In genomic region chr9:129558063-129558550, GRCh38 we compare ENCODE assay signal across 1 cellular context.
TF ChIP-seq lines count a peak whose summit lies in the region.

No MANE protein-coding gene starts in this region.

TF ChIP-seq in GM23338, 12 proteins besides CTCF, POLR2A, EP300 and RAD21:
- TF ChIP-seq, protein P1, sequence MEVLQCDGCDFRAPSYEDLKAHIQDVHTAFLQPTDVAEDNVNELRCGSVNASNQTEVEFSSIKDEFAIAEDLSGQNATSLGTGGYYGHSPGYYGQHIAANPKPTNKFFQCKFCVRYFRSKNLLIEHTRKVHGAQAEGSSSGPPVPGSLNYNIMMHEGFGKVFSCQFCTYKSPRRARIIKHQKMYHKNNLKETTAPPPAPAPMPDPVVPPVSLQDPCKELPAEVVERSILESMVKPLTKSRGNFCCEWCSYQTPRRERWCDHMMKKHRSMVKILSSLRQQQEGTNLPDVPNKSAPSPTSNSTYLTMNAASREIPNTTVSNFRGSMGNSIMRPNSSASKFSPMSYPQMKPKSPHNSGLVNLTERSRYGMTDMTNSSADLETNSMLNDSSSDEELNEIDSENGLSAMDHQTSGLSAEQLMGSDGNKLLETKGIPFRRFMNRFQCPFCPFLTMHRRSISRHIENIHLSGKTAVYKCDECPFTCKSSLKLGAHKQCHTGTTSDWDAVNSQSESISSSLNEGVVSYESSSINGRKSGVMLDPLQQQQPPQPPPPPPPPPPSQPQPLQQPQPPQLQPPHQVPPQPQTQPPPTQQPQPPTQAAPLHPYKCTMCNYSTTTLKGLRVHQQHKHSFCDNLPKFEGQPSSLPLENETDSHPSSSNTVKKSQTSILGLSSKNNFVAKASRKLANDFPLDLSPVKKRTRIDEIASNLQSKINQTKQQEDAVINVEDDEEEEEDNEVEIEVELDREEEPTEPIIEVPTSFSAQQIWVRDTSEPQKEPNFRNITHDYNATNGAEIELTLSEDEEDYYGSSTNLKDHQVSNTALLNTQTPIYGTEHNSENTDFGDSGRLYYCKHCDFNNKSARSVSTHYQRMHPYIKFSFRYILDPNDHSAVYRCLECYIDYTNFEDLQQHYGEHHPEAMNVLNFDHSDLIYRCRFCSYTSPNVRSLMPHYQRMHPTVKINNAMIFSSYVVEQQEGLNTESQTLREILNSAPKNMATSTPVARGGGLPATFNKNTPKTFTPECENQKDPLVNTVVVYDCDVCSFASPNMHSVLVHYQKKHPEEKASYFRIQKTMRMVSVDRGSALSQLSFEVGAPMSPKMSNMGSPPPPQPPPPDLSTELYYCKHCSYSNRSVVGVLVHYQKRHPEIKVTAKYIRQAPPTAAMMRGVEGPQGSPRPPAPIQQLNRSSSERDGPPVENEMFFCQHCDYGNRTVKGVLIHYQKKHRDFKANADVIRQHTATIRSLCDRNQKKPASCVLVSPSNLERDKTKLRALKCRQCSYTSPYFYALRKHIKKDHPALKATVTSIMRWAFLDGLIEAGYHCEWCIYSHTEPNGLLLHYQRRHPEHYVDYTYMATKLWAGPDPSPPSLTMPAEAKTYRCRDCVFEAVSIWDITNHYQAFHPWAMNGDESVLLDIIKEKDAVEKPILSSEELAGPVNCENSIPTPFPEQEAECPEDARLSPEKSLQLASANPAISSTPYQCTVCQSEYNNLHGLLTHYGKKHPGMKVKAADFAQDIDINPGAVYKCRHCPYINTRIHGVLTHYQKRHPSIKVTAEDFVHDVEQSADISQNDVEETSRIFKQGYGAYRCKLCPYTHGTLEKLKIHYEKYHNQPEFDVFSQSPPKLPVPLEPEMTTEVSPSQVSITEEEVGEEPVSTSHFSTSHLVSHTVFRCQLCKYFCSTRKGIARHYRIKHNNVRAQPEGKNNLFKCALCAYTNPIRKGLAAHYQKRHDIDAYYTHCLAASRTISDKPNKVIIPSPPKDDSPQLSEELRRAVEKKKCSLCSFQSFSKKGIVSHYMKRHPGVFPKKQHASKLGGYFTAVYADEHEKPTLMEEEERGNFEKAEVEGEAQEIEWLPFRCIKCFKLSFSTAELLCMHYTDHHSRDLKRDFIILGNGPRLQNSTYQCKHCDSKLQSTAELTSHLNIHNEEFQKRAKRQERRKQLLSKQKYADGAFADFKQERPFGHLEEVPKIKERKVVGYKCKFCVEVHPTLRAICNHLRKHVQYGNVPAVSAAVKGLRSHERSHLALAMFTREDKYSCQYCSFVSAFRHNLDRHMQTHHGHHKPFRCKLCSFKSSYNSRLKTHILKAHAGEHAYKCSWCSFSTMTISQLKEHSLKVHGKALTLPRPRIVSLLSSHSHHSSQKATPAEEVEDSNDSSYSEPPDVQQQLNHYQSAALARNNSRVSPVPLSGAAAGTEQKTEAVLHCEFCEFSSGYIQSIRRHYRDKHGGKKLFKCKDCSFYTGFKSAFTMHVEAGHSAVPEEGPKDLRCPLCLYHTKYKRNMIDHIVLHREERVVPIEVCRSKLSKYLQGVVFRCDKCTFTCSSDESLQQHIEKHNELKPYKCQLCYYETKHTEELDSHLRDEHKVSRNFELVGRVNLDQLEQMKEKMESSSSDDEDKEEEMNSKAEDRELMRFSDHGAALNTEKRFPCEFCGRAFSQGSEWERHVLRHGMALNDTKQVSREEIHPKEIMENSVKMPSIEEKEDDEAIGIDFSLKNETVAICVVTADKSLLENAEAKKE (CRISPR knock-in tag; IDR thresholded peaks at IDR 0.05) = no peak
